ENCODE assay signal across 9 cellular contexts in the genomic region with DNA sequence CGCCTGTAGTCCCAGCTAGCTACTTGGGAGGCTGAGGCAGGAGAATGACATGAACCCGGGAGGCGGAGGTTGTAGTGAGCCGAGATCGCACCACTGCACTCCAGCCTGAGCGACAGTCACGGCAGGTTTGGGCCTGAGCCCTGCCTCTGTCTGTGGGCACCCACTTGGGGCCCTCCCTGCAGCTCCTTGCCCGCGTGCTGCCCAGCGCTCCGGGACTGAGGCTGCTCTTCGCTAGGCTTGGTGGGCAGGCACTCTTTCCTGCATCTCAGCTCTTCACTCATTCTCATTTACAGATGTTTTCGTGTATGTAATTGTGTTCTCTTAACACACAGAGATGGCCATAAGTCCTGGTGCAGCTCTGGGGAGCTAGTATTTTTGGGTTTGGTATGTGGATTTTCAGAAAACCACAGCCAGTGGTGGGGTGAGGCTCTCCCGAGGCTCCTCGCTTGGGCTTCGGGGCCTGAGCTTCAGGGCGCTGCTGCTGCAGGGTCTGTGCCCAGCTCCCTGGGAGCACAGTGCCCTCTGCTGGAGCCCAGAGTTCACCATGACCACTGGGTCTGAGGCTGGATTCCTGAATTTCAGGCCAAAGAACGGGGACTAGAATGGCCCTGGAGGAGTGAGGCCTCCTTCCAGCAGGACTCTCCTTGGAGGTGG. TPM values are rescaled to one million over a fixed set of nuclear protein-coding genes. Genes with fewer than 3 reads are reported as not detected.
DNase-seq lines count a peak whose midpoint lies in the region; ATAC-seq, FAIRE-seq and TF ChIP-seq lines count a peak whose summit lies in the region.
"Had no signal": no experiment of that assay in that cellular context is flagged by ENCODE, and none has a peak within 500 bp of the region (broad histone marks: within the 10 kb centered on the region; RNA-seq: fewer than 3 reads in every experiment).

No MANE protein-coding gene starts in this region.

- 57% methylated on average over 18 of the region's 18 CpGs for WGBS in right cardiac atrium
- WGBS in sigmoid colon, 2 donors = 50 to 63% methylated on average over 18 of the region's 18 CpGs

- H3K27me3 ChIP-seq in KMS-11 (ENCODE audit: insufficient read depth, low read depth) = no peaks in the 10 kb centered on the region
- H3K27me3 ChIP-seq in astrocyte (ENCODE audit: insufficient read depth, low read length) = no peaks in the 10 kb centered on the region
- no peaks in the 10 kb centered on the region for H3K27me3 ChIP-seq in right cardiac atrium (ENCODE audit: control insufficient read depth, insufficient read depth)
- no peaks in the 10 kb centered on the region for H3K27me3 ChIP-seq in sigmoid colon

- H2AFZ ChIP-seq in KMS-11 (ENCODE audit: low read depth) = no peak overlapping the region
- no peak overlapping the region for H2AFZ ChIP-seq in astrocyte (ENCODE audit: low read depth, low read length)

- peaks cover 43% of the 10 kb centered on the region for H3K4me1 Mint-ChIP-seq in astrocyte (ENCODE audit: low read depth, unreplicated experiment)

- H3K9me3 ChIP-seq in astrocyte (ENCODE audit: insufficient read depth, low read depth, low read length) (no peaks in the 10 kb centered on the region), right cardiac atrium (ENCODE audit: control insufficient read depth, low read length) (no peaks in the 10 kb centered on the region), sigmoid colon (no peaks in the 10 kb centered on the region)

- H3K27me3 Mint-ChIP-seq in astrocyte (ENCODE audit: low read depth, unreplicated experiment) = no peaks in the 10 kb centered on the region

- H3K36me3 Mint-ChIP-seq in astrocyte (ENCODE audit: low read depth, unreplicated experiment) = peaks cover 9% of the 10 kb centered on the region

- H3K27ac ChIP-seq in KMS-11 (no peak overlapping the region), astrocyte (ENCODE audit: low read depth, low read length) (no peak overlapping the region), right cardiac atrium (ENCODE audit: low read length) (no peak overlapping the region), sigmoid colon (peak overlapping the region; percentile 69 to 74 (median 71))
- H3K27ac ChIP-seq: epithelial cell of prostate had no signal

- no peak overlapping the region for H3K27ac Mint-ChIP-seq in astrocyte (ENCODE audit: unreplicated experiment)

- peaks cover 70% of the 10 kb centered on the region for H4K20me1 ChIP-seq in KMS-11 (ENCODE audit: insufficient read depth)
- peaks cover 99% of the 10 kb centered on the region for H4K20me1 ChIP-seq in astrocyte (ENCODE audit: insufficient read depth, low read length)

- no peak overlapping the region; the same call in 1 of the 2 replicates for H3K4me2 ChIP-seq in KMS-11
- no peak overlapping the region for H3K4me2 ChIP-seq in astrocyte (ENCODE audit: low read length)

- ATAC-seq in right cardiac atrium (peak; percentile 72 to 76), HG02623 (IDR thresholded peaks at IDR 0.05; ENCODE audit: unreplicated experiment) (no peak), GM19455 (IDR thresholded peaks at IDR 0.05; ENCODE audit: unreplicated experiment) (no peak)

- intact Hi-C loops in right cardiac atrium (cut with DNase I) (loop anchor here in 3 of 4 donors (5.0 to 10.0 kb wide), 4 partner anchors 162 to 392 kb away; a partner anchor contains a TSS), sigmoid colon (cut with DNase I) (loop anchor here (1.0 to 10.0 kb wide), 3 partner anchors 132 to 390 kb away; no protein-coding TSS in a partner anchor)

- DNase-seq in DMS79 treated with DMSO at 0.1 percent for 48 hours (lab: John Stamatoyannopoulos, UW) = peak; percentile 34
- DNase-seq in T-helper 1 cell = peak in 4 of 5 donors; percentile 50 to 60 (median 52)
- DNase-seq in astrocyte (ENCODE audit: low read depth) = peak; percentile 39
- peak; percentile 84 to 94 (median 92) for DNase-seq in right cardiac atrium
- DNase-seq in sigmoid colon = peak; percentile 91

- H3K36me3 ChIP-seq in KMS-11 (ENCODE audit: insufficient read depth) (no peaks in the 10 kb centered on the region; the same call in 1 of the 2 replicates), astrocyte (ENCODE audit: insufficient read depth, low read length) (peaks cover 8% of the 10 kb centered on the region), sigmoid colon (peaks cover 3 to 25% (median 21%) of the 10 kb centered on the region in 4 donors)

- TF ChIP-seq POLR2A in sigmoid colon (IDR thresholded peaks at IDR 0.05) = no peak

- H3K4me3 Mint-ChIP-seq in astrocyte (ENCODE audit: unreplicated experiment) = no peak overlapping the region

- FAIRE-seq in astrocyte (lab: Jason Lieb, UNC) = no peak

- H3K9ac ChIP-seq in KMS-11 (no peak overlapping the region), astrocyte (ENCODE audit: low read length) (no peak overlapping the region)

- H3K9me3 Mint-ChIP-seq in astrocyte (ENCODE audit: unreplicated experiment) = no peaks in the 10 kb centered on the region

- H3K4me1 ChIP-seq in KMS-11 (ENCODE audit: low read depth, poor library complexity, severe bottlenecking) (peaks cover 82% of the 10 kb centered on the region), astrocyte (ENCODE audit: insufficient read depth, low read length) (peaks cover 24% of the 10 kb centered on the region), right cardiac atrium (ENCODE audit: control insufficient read depth, insufficient read depth, low read length) (peaks cover 21% of the 10 kb centered on the region), sigmoid colon (peaks cover 0 to 83% (median 59%) of the 10 kb centered on the region in 4 donors)

- H3K4me3 ChIP-seq in KMS-11 (IDR thresholded peaks at IDR 0.05; ENCODE audit: insufficient read depth, low read depth, low read length) (no peak overlapping the region), astrocyte (ENCODE audit: insufficient read depth, low read depth, low read length) (no peak overlapping the region), right cardiac atrium (ENCODE audit: low read length) (no peak overlapping the region), sigmoid colon (no peak overlapping the region)

- TF ChIP-seq CTCF in KMS-11 (conservative IDR thresholded peaks at IDR 0.05; ENCODE audit: low read depth, low read length) (peak; percentile 84), astrocyte (IDR thresholded peaks at IDR 0.05; ENCODE audit: insufficient read depth, low read depth, low read length) (peak; percentile 86), sigmoid colon (IDR thresholded peaks at IDR 0.05) (peak; percentile 70 to 84 (median 78))

- no peak for TF ChIP-seq EP300 in sigmoid colon (IDR thresholded peaks at IDR 0.05)

- peaks cover 65% of the 10 kb centered on the region for H3K79me2 ChIP-seq in KMS-11 (ENCODE audit: insufficient read depth, low read depth)
- peaks cover 93% of the 10 kb centered on the region for H3K79me2 ChIP-seq in astrocyte (ENCODE audit: insufficient read depth, low read length)

RNA-seq across cellular contexts. Expression of a gene that starts 15.2 kb away (rescaled TPM):
- total RNA-seq in astrocyte (48.6 and 57.8 TPM in 2 replicates), right cardiac atrium (10 to 100 TPM; 35.2 to 40.0 (median 36.8) TPM), sigmoid colon (10 to 100 TPM; 48.4 to 55.3 (median 49.0) TPM)
- polyA plus RNA-seq in right cardiac atrium (31.4 TPM), sigmoid colon (10 to 100 TPM; 27.6 to 62.1 (median 31.4) TPM)

RNA-seq across cellular contexts. Expression of a gene that starts 49.0 kb away (rescaled TPM):
- total RNA-seq in astrocyte (4.9 and 6.8 TPM in 2 replicates), right cardiac atrium (1 to 10 TPM; 1.1 to 1.9 (median 1.6) TPM), sigmoid colon (1 to 10 TPM in 2 of 4 donors, under 1 TPM in 2; 0.36 to 3.6 (median 1.1) TPM)
- polyA plus RNA-seq in right cardiac atrium (1.1 TPM), sigmoid colon (under 1 TPM in 1 of 3 donors, not detected in 2; 0.70 TPM)

RNA-seq across cellular contexts. Expression of a gene that starts 55.9 kb away (rescaled TPM):
- total RNA-seq in astrocyte = 1.7 and 2.3 TPM in 2 replicates
- total RNA-seq in right cardiac atrium = 10 to 100 TPM in 1 of 4 donors, 1 to 10 TPM in 3; 1.5 to 13.7 (median 4.7) TPM
- 2.2 TPM for polyA plus RNA-seq in right cardiac atrium
- total RNA-seq in sigmoid colon = 1 to 10 TPM in 2 of 4 donors, under 1 TPM in 2; 0.54 to 6.9 (median 1.0) TPM
- polyA plus RNA-seq in sigmoid colon = under 1 TPM in 1 of 3 donors, not detected in 2; 0.22 TPM

Comparison
In these comparisons a context has a peak if more than half of its experiments do, and no peak if none do; other contexts are left out.
1. DNase-seq: peak in every context shown above with its lines; median percentile 92 in right cardiac atrium; 91 in sigmoid colon; 52 in T-helper 1 cell; 39 in astrocyte; 34 in DMS79 treated with DMSO at 0.1 percent for 48 hours.
2. H3K27ac ChIP-seq: peak in sigmoid colon (4 of 4); none in KMS-11 (single experiment), astrocyte (single experiment) and right cardiac atrium (single experiment).
3. ATAC-seq: peak in right cardiac atrium (2 of 2); none in HG02623 (single experiment) and GM19455 (single experiment).
4. Peak in every context shown above with its lines, with median percentiles within 50 percentile points of each other: CTCF ChIP-seq.